Comparison of ENCODE assay signal across 1 cellular context in the genomic region with DNA sequence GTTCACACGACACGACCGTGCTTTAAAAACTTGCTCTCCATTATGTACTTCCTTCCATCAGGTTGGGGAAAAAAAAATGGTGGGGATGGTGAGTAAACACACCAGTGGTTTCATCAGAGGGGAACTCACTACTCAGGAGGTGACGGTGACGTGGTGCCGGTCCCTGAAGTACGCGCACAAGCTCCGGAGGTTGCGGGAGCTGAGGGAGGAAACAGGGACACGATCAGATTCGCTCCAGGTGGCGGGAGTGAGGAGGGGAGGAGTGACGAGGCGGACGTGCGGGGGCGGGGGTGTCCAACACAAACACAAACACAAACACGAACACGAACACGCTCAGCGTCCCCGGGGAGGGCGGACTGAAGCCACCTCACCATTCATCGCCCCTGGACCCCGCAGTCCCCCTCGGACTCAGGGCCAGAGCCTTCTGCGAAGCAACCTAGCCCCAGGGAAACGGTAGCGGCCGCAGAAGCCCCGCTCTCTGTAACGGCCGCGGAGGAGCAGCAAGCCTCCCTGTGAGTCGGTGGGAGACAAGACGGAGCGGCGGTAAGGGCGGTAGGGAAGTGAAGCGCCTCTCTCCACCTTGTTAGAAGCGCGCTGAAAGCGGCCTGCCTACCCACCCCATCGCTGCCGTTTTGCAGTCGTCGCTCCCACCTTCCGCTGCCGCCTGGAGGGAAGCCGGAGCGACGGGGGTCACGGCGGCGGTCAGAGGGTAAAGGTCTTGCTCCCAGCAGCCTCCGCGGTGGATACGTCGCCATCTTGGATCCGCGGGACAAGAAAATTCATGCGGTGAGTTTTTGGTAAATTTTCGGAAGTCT.
A peak's percentile ranks its signal among the peaks of the same experiment; 100 is the strongest.
TF ChIP-seq lines count a peak whose summit lies in the region.

A gene with protein sequence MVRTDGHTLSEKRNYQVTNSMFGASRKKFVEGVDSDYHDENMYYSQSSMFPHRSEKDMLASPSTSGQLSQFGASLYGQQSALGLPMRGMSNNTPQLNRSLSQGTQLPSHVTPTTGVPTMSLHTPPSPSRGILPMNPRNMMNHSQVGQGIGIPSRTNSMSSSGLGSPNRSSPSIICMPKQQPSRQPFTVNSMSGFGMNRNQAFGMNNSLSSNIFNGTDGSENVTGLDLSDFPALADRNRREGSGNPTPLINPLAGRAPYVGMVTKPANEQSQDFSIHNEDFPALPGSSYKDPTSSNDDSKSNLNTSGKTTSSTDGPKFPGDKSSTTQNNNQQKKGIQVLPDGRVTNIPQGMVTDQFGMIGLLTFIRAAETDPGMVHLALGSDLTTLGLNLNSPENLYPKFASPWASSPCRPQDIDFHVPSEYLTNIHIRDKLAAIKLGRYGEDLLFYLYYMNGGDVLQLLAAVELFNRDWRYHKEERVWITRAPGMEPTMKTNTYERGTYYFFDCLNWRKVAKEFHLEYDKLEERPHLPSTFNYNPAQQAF (plus strand): TSS at position 739 of the 815 bp plus-strand sequence. CDS start 34,794 bp downstream, outside the sequence.

TF ChIP-seq in WTC11, 78 proteins besides CTCF, POLR2A, EP300 and RAD21 (continued from another document and continues in another):
- TF ChIP-seq, protein P1, sequence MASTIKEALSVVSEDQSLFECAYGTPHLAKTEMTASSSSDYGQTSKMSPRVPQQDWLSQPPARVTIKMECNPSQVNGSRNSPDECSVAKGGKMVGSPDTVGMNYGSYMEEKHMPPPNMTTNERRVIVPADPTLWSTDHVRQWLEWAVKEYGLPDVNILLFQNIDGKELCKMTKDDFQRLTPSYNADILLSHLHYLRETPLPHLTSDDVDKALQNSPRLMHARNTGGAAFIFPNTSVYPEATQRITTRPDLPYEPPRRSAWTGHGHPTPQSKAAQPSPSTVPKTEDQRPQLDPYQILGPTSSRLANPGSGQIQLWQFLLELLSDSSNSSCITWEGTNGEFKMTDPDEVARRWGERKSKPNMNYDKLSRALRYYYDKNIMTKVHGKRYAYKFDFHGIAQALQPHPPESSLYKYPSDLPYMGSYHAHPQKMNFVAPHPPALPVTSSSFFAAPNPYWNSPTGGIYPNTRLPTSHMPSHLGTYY (CRISPR knock-in tag; IDR thresholded peaks at IDR 0.05) = no peak
- TF ChIP-seq ETV6 (CRISPR knock-in tag; IDR thresholded peaks at IDR 0.05) (peak; percentile 85), TP53 (CRISPR knock-in tag; IDR thresholded peaks at IDR 0.05) (0 out of 2 replicates have a peak, but pooled peaks have one; percentile 26), OVOL2 (CRISPR knock-in tag; IDR thresholded peaks at IDR 0.05; ENCODE audit: borderline replicate concordance) (no peak), SMAD4 (CRISPR knock-in tag; IDR thresholded peaks at IDR 0.05) (peak; percentile 82; the same call in 1 of the 2 replicates), ELF4 (CRISPR knock-in tag; IDR thresholded peaks at IDR 0.05; ENCODE audit: low read depth) (no peak), FOXK1 (CRISPR knock-in tag; IDR thresholded peaks at IDR 0.05) (peak; percentile 71), ZNF423 (CRISPR knock-in tag; IDR thresholded peaks at IDR 0.05) (no peak), RELA (CRISPR knock-in tag; IDR thresholded peaks at IDR 0.05; ENCODE audit: borderline replicate concordance) (peak; percentile 58; the same call in 1 of the 2 replicates), ZBTB21 (CRISPR knock-in tag; IDR thresholded peaks at IDR 0.05; ENCODE audit: borderline replicate concordance) (peak; percentile 48; the same call in 1 of the 2 replicates), SMAD3 (CRISPR knock-in tag; IDR thresholded peaks at IDR 0.05; ENCODE audit: borderline replicate concordance) (peak; percentile 38), ATF6 (CRISPR knock-in tag; IDR thresholded peaks at IDR 0.05) (no peak), AFF4 (CRISPR knock-in tag; IDR thresholded peaks at IDR 0.05; ENCODE audit: borderline replicate concordance) (0 out of 2 replicates have a peak, but pooled peaks have one; percentile 41), NR2C2 (CRISPR knock-in tag; IDR thresholded peaks at IDR 0.05) (peak; percentile 98), NFE2L1 (CRISPR knock-in tag; IDR thresholded peaks at IDR 0.05) (0 out of 2 replicates have a peak, but pooled peaks have one; percentile 52), ZNF121 (CRISPR knock-in tag; IDR thresholded peaks at IDR 0.05) (no peak), GTF2I (CRISPR knock-in tag; conservative IDR thresholded peaks at IDR 0.05) (no peak), GABPB1 (CRISPR knock-in tag; IDR thresholded peaks at IDR 0.05) (peak; percentile 92), ESRRA (CRISPR knock-in tag; IDR thresholded peaks at IDR 0.05; ENCODE audit: borderline replicate concordance) (0 out of 2 replicates have a peak, but pooled peaks have one; percentile 40), SP1 (CRISPR knock-in tag; conservative IDR thresholded peaks at IDR 0.05) (peak; percentile 61)
- TF ChIP-seq, protein P2, sequence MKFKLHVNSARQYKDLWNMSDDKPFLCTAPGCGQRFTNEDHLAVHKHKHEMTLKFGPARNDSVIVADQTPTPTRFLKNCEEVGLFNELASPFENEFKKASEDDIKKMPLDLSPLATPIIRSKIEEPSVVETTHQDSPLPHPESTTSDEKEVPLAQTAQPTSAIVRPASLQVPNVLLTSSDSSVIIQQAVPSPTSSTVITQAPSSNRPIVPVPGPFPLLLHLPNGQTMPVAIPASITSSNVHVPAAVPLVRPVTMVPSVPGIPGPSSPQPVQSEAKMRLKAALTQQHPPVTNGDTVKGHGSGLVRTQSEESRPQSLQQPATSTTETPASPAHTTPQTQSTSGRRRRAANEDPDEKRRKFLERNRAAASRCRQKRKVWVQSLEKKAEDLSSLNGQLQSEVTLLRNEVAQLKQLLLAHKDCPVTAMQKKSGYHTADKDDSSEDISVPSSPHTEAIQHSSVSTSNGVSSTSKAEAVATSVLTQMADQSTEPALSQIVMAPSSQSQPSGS (CRISPR knock-in tag; IDR thresholded peaks at IDR 0.05; ENCODE audit: borderline replicate concordance, low read depth) = no peak
- TF ChIP-seq, protein P3, sequence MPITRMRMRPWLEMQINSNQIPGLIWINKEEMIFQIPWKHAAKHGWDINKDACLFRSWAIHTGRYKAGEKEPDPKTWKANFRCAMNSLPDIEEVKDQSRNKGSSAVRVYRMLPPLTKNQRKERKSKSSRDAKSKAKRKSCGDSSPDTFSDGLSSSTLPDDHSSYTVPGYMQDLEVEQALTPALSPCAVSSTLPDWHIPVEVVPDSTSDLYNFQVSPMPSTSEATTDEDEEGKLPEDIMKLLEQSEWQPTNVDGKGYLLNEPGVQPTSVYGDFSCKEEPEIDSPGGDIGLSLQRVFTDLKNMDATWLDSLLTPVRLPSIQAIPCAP (CRISPR knock-in tag; IDR thresholded peaks at IDR 0.05) = no peak
- TF ChIP-seq, protein P4, sequence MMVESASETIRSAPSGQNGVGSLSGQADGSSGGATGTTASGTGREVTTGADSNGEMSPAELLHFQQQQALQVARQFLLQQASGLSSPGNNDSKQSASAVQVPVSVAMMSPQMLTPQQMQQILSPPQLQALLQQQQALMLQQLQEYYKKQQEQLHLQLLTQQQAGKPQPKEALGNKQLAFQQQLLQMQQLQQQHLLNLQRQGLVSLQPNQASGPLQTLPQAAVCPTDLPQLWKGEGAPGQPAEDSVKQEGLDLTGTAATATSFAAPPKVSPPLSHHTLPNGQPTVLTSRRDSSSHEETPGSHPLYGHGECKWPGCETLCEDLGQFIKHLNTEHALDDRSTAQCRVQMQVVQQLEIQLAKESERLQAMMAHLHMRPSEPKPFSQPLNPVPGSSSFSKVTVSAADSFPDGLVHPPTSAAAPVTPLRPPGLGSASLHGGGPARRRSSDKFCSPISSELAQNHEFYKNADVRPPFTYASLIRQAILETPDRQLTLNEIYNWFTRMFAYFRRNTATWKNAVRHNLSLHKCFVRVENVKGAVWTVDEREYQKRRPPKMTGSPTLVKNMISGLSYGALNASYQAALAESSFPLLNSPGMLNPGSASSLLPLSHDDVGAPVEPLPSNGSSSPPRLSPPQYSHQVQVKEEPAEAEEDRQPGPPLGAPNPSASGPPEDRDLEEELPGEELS (CRISPR knock-in tag; IDR thresholded peaks at IDR 0.05) = peak; percentile 86
- TF ChIP-seq, protein P5, sequence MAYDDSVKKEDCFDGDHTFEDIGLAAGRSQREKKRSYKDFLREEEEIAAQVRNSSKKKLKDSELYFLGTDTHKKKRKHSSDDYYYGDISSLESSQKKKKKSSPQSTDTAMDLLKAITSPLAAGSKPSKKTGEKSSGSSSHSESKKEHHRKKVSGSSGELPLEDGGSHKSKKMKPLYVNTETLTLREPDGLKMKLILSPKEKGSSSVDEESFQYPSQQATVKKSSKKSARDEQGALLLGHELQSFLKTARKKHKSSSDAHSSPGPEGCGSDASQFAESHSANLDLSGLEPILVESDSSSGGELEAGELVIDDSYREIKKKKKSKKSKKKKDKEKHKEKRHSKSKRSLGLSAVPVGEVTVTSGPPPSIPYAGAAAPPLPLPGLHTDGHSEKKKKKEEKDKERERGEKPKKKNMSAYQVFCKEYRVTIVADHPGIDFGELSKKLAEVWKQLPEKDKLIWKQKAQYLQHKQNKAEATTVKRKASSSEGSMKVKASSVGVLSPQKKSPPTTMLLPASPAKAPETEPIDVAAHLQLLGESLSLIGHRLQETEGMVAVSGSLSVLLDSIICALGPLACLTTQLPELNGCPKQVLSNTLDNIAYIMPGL (CRISPR knock-in tag; IDR thresholded peaks at IDR 0.05) = peak; percentile 75; the same call in 1 of the 2 replicates
- TF ChIP-seq, protein P6, sequence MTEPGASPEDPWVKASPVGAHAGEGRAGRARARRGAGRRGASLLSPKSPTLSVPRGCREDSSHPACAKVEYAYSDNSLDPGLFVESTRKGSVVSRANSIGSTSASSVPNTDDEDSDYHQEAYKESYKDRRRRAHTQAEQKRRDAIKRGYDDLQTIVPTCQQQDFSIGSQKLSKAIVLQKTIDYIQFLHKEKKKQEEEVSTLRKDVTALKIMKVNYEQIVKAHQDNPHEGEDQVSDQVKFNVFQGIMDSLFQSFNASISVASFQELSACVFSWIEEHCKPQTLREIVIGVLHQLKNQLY (CRISPR knock-in tag; IDR thresholded peaks at IDR 0.05) = 0 out of 2 replicates have a peak, but pooled peaks have one; percentile 73
- TF ChIP-seq, protein P7, sequence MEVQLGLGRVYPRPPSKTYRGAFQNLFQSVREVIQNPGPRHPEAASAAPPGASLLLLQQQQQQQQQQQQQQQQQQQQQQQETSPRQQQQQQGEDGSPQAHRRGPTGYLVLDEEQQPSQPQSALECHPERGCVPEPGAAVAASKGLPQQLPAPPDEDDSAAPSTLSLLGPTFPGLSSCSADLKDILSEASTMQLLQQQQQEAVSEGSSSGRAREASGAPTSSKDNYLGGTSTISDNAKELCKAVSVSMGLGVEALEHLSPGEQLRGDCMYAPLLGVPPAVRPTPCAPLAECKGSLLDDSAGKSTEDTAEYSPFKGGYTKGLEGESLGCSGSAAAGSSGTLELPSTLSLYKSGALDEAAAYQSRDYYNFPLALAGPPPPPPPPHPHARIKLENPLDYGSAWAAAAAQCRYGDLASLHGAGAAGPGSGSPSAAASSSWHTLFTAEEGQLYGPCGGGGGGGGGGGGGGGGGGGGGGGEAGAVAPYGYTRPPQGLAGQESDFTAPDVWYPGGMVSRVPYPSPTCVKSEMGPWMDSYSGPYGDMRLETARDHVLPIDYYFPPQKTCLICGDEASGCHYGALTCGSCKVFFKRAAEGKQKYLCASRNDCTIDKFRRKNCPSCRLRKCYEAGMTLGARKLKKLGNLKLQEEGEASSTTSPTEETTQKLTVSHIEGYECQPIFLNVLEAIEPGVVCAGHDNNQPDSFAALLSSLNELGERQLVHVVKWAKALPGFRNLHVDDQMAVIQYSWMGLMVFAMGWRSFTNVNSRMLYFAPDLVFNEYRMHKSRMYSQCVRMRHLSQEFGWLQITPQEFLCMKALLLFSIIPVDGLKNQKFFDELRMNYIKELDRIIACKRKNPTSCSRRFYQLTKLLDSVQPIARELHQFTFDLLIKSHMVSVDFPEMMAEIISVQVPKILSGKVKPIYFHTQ (CRISPR knock-in tag; IDR thresholded peaks at IDR 0.05) = no peak
